ENCODE assay signal across 2 cellular contexts in genomic region chr11:19288256-19288655, GRCh38.
TF ChIP-seq lines count a peak whose summit lies in the region.

No MANE protein-coding gene starts in this region.

TF ChIP-seq in GM23338, 12 proteins besides CTCF, POLR2A, EP300 and RAD21 (continued from another document):
- TF ChIP-seq REST (IDR thresholded peaks at IDR 0.05; ENCODE audit: unreplicated experiment) (no peak), EZH2 (IDR thresholded peaks at IDR 0.05; ENCODE audit: low read depth, unreplicated experiment) (no peak), ZNF114 (CRISPR knock-in tag; IDR thresholded peaks at IDR 0.05) (no peak), EZH2phosphoT487 (IDR thresholded peaks at IDR 0.05; ENCODE audit: unreplicated experiment) (no peak), ZNF462 (CRISPR knock-in tag; IDR thresholded peaks at IDR 0.05) (no peak)

TF ChIP-seq in WTC11, 78 proteins besides CTCF, POLR2A, EP300 and RAD21 (continued from another document):
- TF ChIP-seq PRDM15 (CRISPR knock-in tag; IDR thresholded peaks at IDR 0.05), result no peak
- TF ChIP-seq NR3C1 (CRISPR knock-in tag; conservative IDR thresholded peaks at IDR 0.05; ENCODE audit: low read depth), result no peak
- TF ChIP-seq AR (CRISPR knock-in tag; IDR thresholded peaks at IDR 0.05), result no peak
TF ChIP-seq in WTC11: peak in this region for 0.
